In genomic region chr15:44735482-44736260, GRCh38 we compare ENCODE assay signal across 1 cellular context.
A peak's percentile ranks its signal among the peaks of the same experiment; 100 is the strongest.
TF ChIP-seq lines count a peak whose summit lies in the region.

No MANE protein-coding gene starts in this region.

TF ChIP-seq in K562, 482 proteins besides CTCF, POLR2A, EP300 and RAD21 (continued from another document and continues in another):
- TF ChIP-seq PRDM10 (IDR thresholded peaks at IDR 0.05; ENCODE audit: partially characterized antibody) (peak; percentile 53), ZNF174 (CRISPR knock-in tag; IDR thresholded peaks at IDR 0.05) (no peak), MBD2 (IDR thresholded peaks at IDR 0.05; ENCODE audit: borderline replicate concordance, low read depth) (no peak), AFF1 (IDR thresholded peaks at IDR 0.05; ENCODE audit: low read depth in 1 of 2, partially characterized antibody in 2 of 2) (peak in 1 of 2 experiments; percentile 59), CBX8 (IDR thresholded peaks at IDR 0.05; ENCODE audit: borderline replicate concordance, extremely low read depth, low read depth, low read length, poor library complexity, severe bottlenecking) (no peak), ARHGAP35 (IDR thresholded peaks at IDR 0.05; ENCODE audit: partially characterized antibody) (no peak), GABPB1 (CRISPR knock-in tag; IDR thresholded peaks at IDR 0.05) (no peak), JUN (IDR thresholded peaks at IDR 0.05; ENCODE audit: borderline replicate concordance, low read depth, low read length) (no peak), JUN (CRISPR knock-in tag; IDR thresholded peaks at IDR 0.05; ENCODE audit: borderline replicate concordance) (no peak), BRF1 (IDR thresholded peaks at IDR 0.05; ENCODE audit: borderline replicate concordance, extremely low read depth, insufficient read length) (no peak), ZNF639 (CRISPR knock-in tag; conservative IDR thresholded peaks at IDR 0.05 in 1 of 2, IDR thresholded peaks at IDR 0.05 in 1 of 2) (no peak), ZNF583 (CRISPR knock-in tag; IDR thresholded peaks at IDR 0.05) (no peak), CC2D1A (IDR thresholded peaks at IDR 0.05) (0 out of 2 replicates have a peak, but pooled peaks have one; percentile 4), EHMT2 (IDR thresholded peaks at IDR 0.05) (peak; percentile 56; the same call in 1 of the 2 replicates), STAT5B (CRISPR knock-in tag; IDR thresholded peaks at IDR 0.05) (no peak), ZNF785 (CRISPR knock-in tag; IDR thresholded peaks at IDR 0.05) (no peak), MCM3 (IDR thresholded peaks at IDR 0.05) (no peak), DDX20 (tag; IDR thresholded peaks at IDR 0.05; ENCODE audit: low read depth) (no peak), THRAP3 (IDR thresholded peaks at IDR 0.05; ENCODE audit: borderline replicate concordance) (no peak), RB1 (IDR thresholded peaks at IDR 0.05; ENCODE audit: low read depth) (no peak), ZNF589 (CRISPR knock-in tag; IDR thresholded peaks at IDR 0.05; ENCODE audit: low read depth) (no peak), NFIX (CRISPR knock-in tag; IDR thresholded peaks at IDR 0.05; ENCODE audit: low read depth) (no peak), TFE3 (CRISPR knock-in tag; IDR thresholded peaks at IDR 0.05) (no peak), ZNF324 (CRISPR knock-in tag; IDR thresholded peaks at IDR 0.05) (no peak), PHF8 (IDR thresholded peaks at IDR 0.05; ENCODE audit: borderline replicate concordance, low read length) (no peak), ZNF165 (CRISPR knock-in tag; IDR thresholded peaks at IDR 0.05; ENCODE audit: borderline replicate concordance) (no peak), E4F1 (CRISPR knock-in tag; IDR thresholded peaks at IDR 0.05; ENCODE audit: borderline replicate concordance) (no peak), HNRNPUL1 (IDR thresholded peaks at IDR 0.05; ENCODE audit: low read length) (no peak), CEBPB (tag; IDR thresholded peaks at IDR 0.05) (peak; percentile 83), PRMT5 (CRISPR knock-in tag; IDR thresholded peaks at IDR 0.05) (no peak), SMARCA4 (IDR thresholded peaks at IDR 0.05) (peak; percentile 58), HNRNPH1 (optimal IDR thresholded peaks at IDR 0.05; ENCODE audit: low read depth, low read length) (no peak)
- TF ChIP-seq, protein P1, sequence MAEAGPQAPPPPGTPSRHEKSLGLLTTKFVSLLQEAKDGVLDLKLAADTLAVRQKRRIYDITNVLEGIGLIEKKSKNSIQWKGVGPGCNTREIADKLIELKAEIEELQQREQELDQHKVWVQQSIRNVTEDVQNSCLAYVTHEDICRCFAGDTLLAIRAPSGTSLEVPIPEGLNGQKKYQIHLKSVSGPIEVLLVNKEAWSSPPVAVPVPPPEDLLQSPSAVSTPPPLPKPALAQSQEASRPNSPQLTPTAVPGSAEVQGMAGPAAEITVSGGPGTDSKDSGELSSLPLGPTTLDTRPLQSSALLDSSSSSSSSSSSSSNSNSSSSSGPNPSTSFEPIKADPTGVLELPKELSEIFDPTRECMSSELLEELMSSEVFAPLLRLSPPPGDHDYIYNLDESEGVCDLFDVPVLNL (CRISPR knock-in tag; IDR thresholded peaks at IDR 0.05; ENCODE audit: low read depth): no peak
- TF ChIP-seq, protein P2, sequence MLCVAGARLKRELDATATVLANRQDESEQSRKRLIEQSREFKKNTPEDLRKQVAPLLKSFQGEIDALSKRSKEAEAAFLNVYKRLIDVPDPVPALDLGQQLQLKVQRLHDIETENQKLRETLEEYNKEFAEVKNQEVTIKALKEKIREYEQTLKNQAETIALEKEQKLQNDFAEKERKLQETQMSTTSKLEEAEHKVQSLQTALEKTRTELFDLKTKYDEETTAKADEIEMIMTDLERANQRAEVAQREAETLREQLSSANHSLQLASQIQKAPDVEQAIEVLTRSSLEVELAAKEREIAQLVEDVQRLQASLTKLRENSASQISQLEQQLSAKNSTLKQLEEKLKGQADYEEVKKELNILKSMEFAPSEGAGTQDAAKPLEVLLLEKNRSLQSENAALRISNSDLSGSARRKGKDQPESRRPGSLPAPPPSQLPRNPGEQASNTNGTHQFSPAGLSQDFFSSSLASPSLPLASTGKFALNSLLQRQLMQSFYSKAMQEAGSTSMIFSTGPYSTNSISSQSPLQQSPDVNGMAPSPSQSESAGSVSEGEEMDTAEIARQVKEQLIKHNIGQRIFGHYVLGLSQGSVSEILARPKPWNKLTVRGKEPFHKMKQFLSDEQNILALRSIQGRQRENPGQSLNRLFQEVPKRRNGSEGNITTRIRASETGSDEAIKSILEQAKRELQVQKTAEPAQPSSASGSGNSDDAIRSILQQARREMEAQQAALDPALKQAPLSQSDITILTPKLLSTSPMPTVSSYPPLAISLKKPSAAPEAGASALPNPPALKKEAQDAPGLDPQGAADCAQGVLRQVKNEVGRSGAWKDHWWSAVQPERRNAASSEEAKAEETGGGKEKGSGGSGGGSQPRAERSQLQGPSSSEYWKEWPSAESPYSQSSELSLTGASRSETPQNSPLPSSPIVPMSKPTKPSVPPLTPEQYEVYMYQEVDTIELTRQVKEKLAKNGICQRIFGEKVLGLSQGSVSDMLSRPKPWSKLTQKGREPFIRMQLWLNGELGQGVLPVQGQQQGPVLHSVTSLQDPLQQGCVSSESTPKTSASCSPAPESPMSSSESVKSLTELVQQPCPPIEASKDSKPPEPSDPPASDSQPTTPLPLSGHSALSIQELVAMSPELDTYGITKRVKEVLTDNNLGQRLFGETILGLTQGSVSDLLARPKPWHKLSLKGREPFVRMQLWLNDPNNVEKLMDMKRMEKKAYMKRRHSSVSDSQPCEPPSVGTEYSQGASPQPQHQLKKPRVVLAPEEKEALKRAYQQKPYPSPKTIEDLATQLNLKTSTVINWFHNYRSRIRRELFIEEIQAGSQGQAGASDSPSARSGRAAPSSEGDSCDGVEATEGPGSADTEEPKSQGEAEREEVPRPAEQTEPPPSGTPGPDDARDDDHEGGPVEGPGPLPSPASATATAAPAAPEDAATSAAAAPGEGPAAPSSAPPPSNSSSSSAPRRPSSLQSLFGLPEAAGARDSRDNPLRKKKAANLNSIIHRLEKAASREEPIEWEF (CRISPR knock-in tag; IDR thresholded peaks at IDR 0.05): no peak
- TF ChIP-seq, protein P3, sequence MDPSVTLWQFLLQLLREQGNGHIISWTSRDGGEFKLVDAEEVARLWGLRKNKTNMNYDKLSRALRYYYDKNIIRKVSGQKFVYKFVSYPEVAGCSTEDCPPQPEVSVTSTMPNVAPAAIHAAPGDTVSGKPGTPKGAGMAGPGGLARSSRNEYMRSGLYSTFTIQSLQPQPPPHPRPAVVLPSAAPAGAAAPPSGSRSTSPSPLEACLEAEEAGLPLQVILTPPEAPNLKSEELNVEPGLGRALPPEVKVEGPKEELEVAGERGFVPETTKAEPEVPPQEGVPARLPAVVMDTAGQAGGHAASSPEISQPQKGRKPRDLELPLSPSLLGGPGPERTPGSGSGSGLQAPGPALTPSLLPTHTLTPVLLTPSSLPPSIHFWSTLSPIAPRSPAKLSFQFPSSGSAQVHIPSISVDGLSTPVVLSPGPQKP (CRISPR knock-in tag; IDR thresholded peaks at IDR 0.05): no peak
- TF ChIP-seq, protein P4, sequence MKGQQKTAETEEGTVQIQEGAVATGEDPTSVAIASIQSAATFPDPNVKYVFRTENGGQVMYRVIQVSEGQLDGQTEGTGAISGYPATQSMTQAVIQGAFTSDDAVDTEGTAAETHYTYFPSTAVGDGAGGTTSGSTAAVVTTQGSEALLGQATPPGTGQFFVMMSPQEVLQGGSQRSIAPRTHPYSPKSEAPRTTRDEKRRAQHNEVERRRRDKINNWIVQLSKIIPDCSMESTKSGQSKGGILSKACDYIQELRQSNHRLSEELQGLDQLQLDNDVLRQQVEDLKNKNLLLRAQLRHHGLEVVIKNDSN (CRISPR knock-in tag; IDR thresholded peaks at IDR 0.05): no peak
- TF ChIP-seq, protein P5, sequence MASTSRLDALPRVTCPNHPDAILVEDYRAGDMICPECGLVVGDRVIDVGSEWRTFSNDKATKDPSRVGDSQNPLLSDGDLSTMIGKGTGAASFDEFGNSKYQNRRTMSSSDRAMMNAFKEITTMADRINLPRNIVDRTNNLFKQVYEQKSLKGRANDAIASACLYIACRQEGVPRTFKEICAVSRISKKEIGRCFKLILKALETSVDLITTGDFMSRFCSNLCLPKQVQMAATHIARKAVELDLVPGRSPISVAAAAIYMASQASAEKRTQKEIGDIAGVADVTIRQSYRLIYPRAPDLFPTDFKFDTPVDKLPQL (IDR thresholded peaks at IDR 0.05; ENCODE audit: extremely low read depth, insufficient read length): no peak
